In genomic region chr1:91383461-91383860, GRCh38 we compare ENCODE assay signal across 26 cellular contexts. TPM values are rescaled to one million over a fixed set of nuclear protein-coding genes. Genes with fewer than 3 reads are reported as not detected.
"Had no signal": no experiment of that assay in that cellular context is flagged by ENCODE, and none has a peak within 500 bp of the region (broad histone marks: within the 10 kb centered on the region; RNA-seq: fewer than 3 reads in every experiment).

No MANE protein-coding gene starts in this region.

- H3K36me3 ChIP-seq: adrenal gland, esophagus squamous epithelium, gastrocnemius medialis, neural progenitor cell, prostate gland, right atrium auricular region, thyroid gland, upper lobe of right lung had no signal

- H3K27me3 ChIP-seq: adrenal gland, esophagus squamous epithelium, gastrocnemius medialis, neural progenitor cell, right atrium auricular region, thyroid gland, upper lobe of right lung had no signal

- FAIRE-seq: bronchial epithelial cell had no signal

- H3K9ac ChIP-seq: neural progenitor cell had no signal

- ATAC-seq: activated CD4-positive, CD25-positive, alpha-beta regulatory T cell treated with anti-CD3 and anti-CD28 coated beads, Interleukin-2, amount 50 U/mL, for 24 hours; activated naive CD4-positive, alpha-beta T cell treated with anti-CD3 and anti-CD28 coated beads, Interleukin-2, amount 50 U/mL, for 72 hours; gastrocnemius medialis; left ventricle myocardium superior; naive thymus-derived CD8-positive, alpha-beta T cell; stimulated activated naive CD8-positive, alpha-beta T cell treated with anti-CD3 and anti-CD28 coated beads, Interleukin-15, Interleukin-2, amounts not matched to agents 100 U/mL and 50 U/mL, for 24 hours; upper lobe of right lung had no signal

- H3K4me3 ChIP-seq: adrenal gland, coronary artery, esophagus squamous epithelium, gastrocnemius medialis, neural progenitor cell, prostate gland, right atrium auricular region, thyroid gland, upper lobe of right lung had no signal

- H2AFZ ChIP-seq: neural progenitor cell had no signal

- DNase-seq: activated CD4-positive, alpha-beta memory T cell treated with anti-CD3 and anti-CD28 coated beads, Interleukin-2, amount 10 ng/mL, durations not matched to agents 7 days and 5 days; activated CD4-positive, alpha-beta T cell treated with anti-CD3 and anti-CD28 coated beads, Interleukin-2, amount 10 ng/mL, durations not matched to agents 24 days and 14 days; activated gamma-delta T cell treated with Interleukin-2 at 50 U/mL for 16 hours; activated T-cell treated with anti-CD3 and anti-CD28 coated beads, Interleukin-2, amount 50 U/mL, for 1 hour; adrenal gland; endodermal cell; esophagus squamous epithelium; gastrocnemius medialis; hippocampal formation; left ventricle myocardium superior; mammary epithelial cell; naive thymus-derived CD8-positive, alpha-beta T cell; stimulated activated CD4-positive, alpha-beta T cell treated with anti-CD3 and anti-CD28 coated beads, Interleukin-4, amount 100 ng/mL, for 24 hours; stimulated activated naive CD8-positive, alpha-beta T cell treated with anti-CD3 and anti-CD28 coated beads, Interleukin-15, Interleukin-2, amounts not matched to agents 100 U/mL and 50 U/mL, for 24 hours; substantia nigra; thyroid gland; upper lobe of right lung had no signal

- H3K4me2 ChIP-seq: neural progenitor cell had no signal

- H3K9me3 ChIP-seq: adrenal gland, esophagus squamous epithelium, gastrocnemius medialis, prostate gland, right atrium auricular region, thyroid gland, upper lobe of right lung had no signal

- H3K27ac ChIP-seq: adrenal gland, coronary artery, esophagus squamous epithelium, gastrocnemius medialis, neural progenitor cell, prostate gland, right atrium auricular region, thyroid gland, upper lobe of right lung, VCaP had no signal

- H3K4me1 ChIP-seq: adrenal gland, esophagus squamous epithelium, gastrocnemius medialis, neural progenitor cell, prostate gland, right atrium auricular region, thyroid gland, upper lobe of right lung had no signal

RNA-seq across cellular contexts. Expression of gene HFM1, which starts 21.2 kb away (rescaled TPM):
- total RNA-seq: activated CD4-positive, alpha-beta memory T cell treated with anti-CD3 and anti-CD28 coated beads, Interleukin-2, amount 10 ng/mL, durations not matched to agents 7 days and 5 days; activated CD4-positive, alpha-beta T cell treated with anti-CD3 and anti-CD28 coated beads, Interleukin-2, amount 10 ng/mL, durations not matched to agents 24 days and 14 days; activated naive CD4-positive, alpha-beta T cell treated with anti-CD3 and anti-CD28 coated beads, Interleukin-2, amount 50 U/mL, for 72 hours; bronchial epithelial cell; naive thymus-derived CD8-positive, alpha-beta T cell; T-helper 2 cell treated with Interferon-gamma antibody and Interleukin-4, amounts not matched to agents 100 ng/mL and 5 ng/mL, for 36 hours had no signal
- polyA plus RNA-seq: mammary epithelial cell; naive thymus-derived CD8-positive, alpha-beta T cell had no signal
